ENCODE assay signal across 9 cellular contexts in the genomic region with DNA sequence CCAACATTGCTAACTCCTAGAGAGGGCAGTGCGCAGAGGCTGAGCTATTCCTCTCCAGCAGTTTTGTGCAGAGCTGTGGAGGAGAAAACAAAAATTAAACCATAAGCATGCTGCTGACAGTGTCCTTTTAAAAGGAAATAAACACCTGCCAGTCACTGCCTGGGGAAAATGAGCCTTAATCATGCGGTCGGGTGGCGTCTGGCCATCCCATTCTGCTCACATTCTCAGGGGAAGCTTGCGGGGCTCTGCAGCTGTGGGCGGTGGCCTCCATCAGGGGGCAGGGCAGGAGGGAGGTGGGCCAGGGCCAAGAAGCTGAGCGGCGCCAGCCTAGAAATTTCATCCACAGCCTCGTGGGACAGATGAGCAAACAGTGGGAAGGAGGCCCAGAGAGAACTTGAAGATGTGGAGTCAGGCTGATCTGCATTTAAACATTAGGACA.
DNase-seq lines count a peak whose midpoint lies in the region; ATAC-seq, FAIRE-seq and TF ChIP-seq lines count a peak whose summit lies in the region.
"Had no signal": no experiment of that assay in that cellular context is flagged by ENCODE, and none has a peak within 500 bp of the region (broad histone marks: within the 10 kb centered on the region; RNA-seq: fewer than 3 reads in every experiment).

No MANE protein-coding gene starts in this region.

- peaks cover 26 to 29% of the 10 kb centered on the region in 2 donors for H3K4me1 ChIP-seq in gastrocnemius medialis

- in situ Hi-C loops in gastrocnemius medialis (cut with MboI; ENCODE audit: low sequenced_read_pairs in 4 of 4), result no loop called here

- no peaks in the 10 kb centered on the region for H3K27me3 ChIP-seq in gastrocnemius medialis

- H3K36me3 ChIP-seq in gastrocnemius medialis, result no peaks in the 10 kb centered on the region

- DNase-seq in GOT3 (lab: John Stamatoyannopoulos, UW) (peak; percentile 82), RPMI7951 (ENCODE audit: low read depth) (peak; percentile 52), left ventricle myocardium superior (peak; percentile 89), gastrocnemius medialis (peak; percentile 89 to 94), RCC 7860 (ENCODE audit: low spot score) (no peak), kidney glomerular epithelial cell (lab: John Stamatoyannopoulos, UW) (no peak)
- no peak for DNase-seq in activated CD8-positive, alpha-beta memory T cell treated with anti-CD3 and anti-CD28 coated beads, Interleukin-2, amount 50 U/mL, for 4 hours
- DNase-seq: cortex of kidney had no signal

- ATAC-seq in left ventricle myocardium superior, result peak; percentile 91
- ATAC-seq in gastrocnemius medialis, result peak; percentile 84 to 89
- no peak for ATAC-seq in HG03280 (IDR thresholded peaks at IDR 0.05; ENCODE audit: unreplicated experiment)

- no peak for TF ChIP-seq POLR2A in gastrocnemius medialis (IDR thresholded peaks at IDR 0.05)

- peak in 1 of 5 experiments; percentile 20 for TF ChIP-seq CTCF in gastrocnemius medialis (IDR thresholded peaks at IDR 0.05 in 4 of 5, conservative IDR thresholded peaks at IDR 0.05 in 1 of 5)

- peak overlapping the region; percentile 70 to 91 (median 80) for H3K27ac ChIP-seq in gastrocnemius medialis

- no peak for FAIRE-seq in RCC 7860 (lab: Jason Lieb, UNC)

- intact Hi-C loops in left ventricle myocardium superior (cut with micrococcal nuclease) (no loop called here), gastrocnemius medialis (cut with DNase I; ENCODE audit: low total_unique reads) (loop anchor here (1.0 to 5.0 kb wide), 4 partner anchors 33 to 81 kb away; a partner anchor contains a TSS)

- H3K9me3 ChIP-seq in gastrocnemius medialis, result no peaks in the 10 kb centered on the region

- no peak overlapping the region for H3K4me3 ChIP-seq in gastrocnemius medialis

Comparison
In these comparisons a context has a peak if more than half of its experiments do, and no peak if none do; other contexts are left out.
1. DNase-seq: peak in GOT3 (single experiment), RPMI7951 (single experiment), left ventricle myocardium superior (single experiment) and gastrocnemius medialis (2 of 2); none in RCC 7860 (single experiment), kidney glomerular epithelial cell (single experiment) and activated CD8-positive, alpha-beta memory T cell treated with anti-CD3 and anti-CD28 coated beads, Interleukin-2, amount 50 U/mL, for 4 hours (single experiment).